In genomic region chr3:122679085-122679466, GRCh38 we compare ENCODE assay signal across 8 cellular contexts. TPM values are rescaled to one million over a fixed set of nuclear protein-coding genes. Genes with fewer than 3 reads are reported as not detected.
DNase-seq lines count a peak whose midpoint lies in the region; ATAC-seq lines count a peak whose summit lies in the region.

No MANE protein-coding gene starts in this region.

- peak overlapping the region; percentile 99 for H3K27ac Mint-ChIP-seq in activated T-cell treated with anti-CD3 and anti-CD28 coated beads, Interleukin-2, amount 50 U/mL, for 24 hours
- peak overlapping the region; percentile 96 to 100 (median 98) for H3K27ac Mint-ChIP-seq in naive thymus-derived CD8-positive, alpha-beta T cell
- H3K27ac Mint-ChIP-seq in stimulated activated memory B cell treated with anti-CD40 and anti-IgM and Interleukin-4, amounts not matched to agents 10 μg/mL and 1 μg/mL and 100 μg/mL, for 72 hours: peak overlapping the region; percentile 96

- no peaks in the 10 kb centered on the region for H3K9me3 Mint-ChIP-seq in activated T-cell treated with anti-CD3 and anti-CD28 coated beads, Interleukin-2, amount 50 U/mL, for 24 hours
- no peaks in the 10 kb centered on the region for H3K9me3 Mint-ChIP-seq in naive thymus-derived CD8-positive, alpha-beta T cell
- H3K9me3 Mint-ChIP-seq in stimulated activated memory B cell treated with anti-CD40 and anti-IgM and Interleukin-4, amounts not matched to agents 10 μg/mL and 1 μg/mL and 100 μg/mL, for 72 hours: peaks cover 2% of the 10 kb centered on the region

- POLR2A ChIA-PET in naive thymus-derived CD8-positive, alpha-beta T cell (lab: Charles Lee): interaction anchor here (0.6 to 3.0 kb wide), 10 partner anchors 11 to 299 kb away, joined by 3 to 45 read pairs (median 6); partner anchors contain the start of genes DTX3L, FAM162A, KPNA1 and MIX23

- H3K27me3 Mint-ChIP-seq in activated T-cell treated with anti-CD3 and anti-CD28 coated beads, Interleukin-2, amount 50 U/mL, for 24 hours: no peaks in the 10 kb centered on the region
- no peaks in the 10 kb centered on the region for H3K27me3 Mint-ChIP-seq in naive thymus-derived CD8-positive, alpha-beta T cell
- no peaks in the 10 kb centered on the region for H3K27me3 Mint-ChIP-seq in stimulated activated memory B cell treated with anti-CD40 and anti-IgM and Interleukin-4, amounts not matched to agents 10 μg/mL and 1 μg/mL and 100 μg/mL, for 72 hours

- DNase-seq in AG08395 (ENCODE audit: low spot score) (peak; percentile 79), OCI-M1 (lab: John Stamatoyannopoulos, UW) (peak; percentile 91), fibroblast of gingiva (ENCODE audit: low read depth) (peak; percentile 74)
- DNase-seq in Jurkat, Clone E6-1 (ENCODE audit: low read depth, low spot score): peak; percentile 80
- peak; percentile 81 for DNase-seq in activated T-cell treated with anti-CD3 and anti-CD28 coated beads, Interleukin-2, amount 50 U/mL, for 24 hours
- peak; percentile 65 to 92 (median 81) for DNase-seq in naive thymus-derived CD8-positive, alpha-beta T cell

- peak; percentile 45 for ATAC-seq in GM19043 (IDR thresholded peaks at IDR 0.05; ENCODE audit: low read depth, unreplicated experiment)
- ATAC-seq in naive thymus-derived CD8-positive, alpha-beta T cell: peak; percentile 66 to 73
- ATAC-seq in stimulated activated memory B cell treated with anti-CD40 and anti-IgM and Interleukin-4, amounts not matched to agents 10 μg/mL and 1 μg/mL and 100 μg/mL, for 72 hours: peak; percentile 70

- H3K4me1 Mint-ChIP-seq in activated T-cell treated with anti-CD3 and anti-CD28 coated beads, Interleukin-2, amount 50 U/mL, for 24 hours (ENCODE audit: low read depth): peaks cover 57% of the 10 kb centered on the region
- peaks cover 26 to 61% (median 55%) of the 10 kb centered on the region in 4 donors for H3K4me1 Mint-ChIP-seq in naive thymus-derived CD8-positive, alpha-beta T cell
- H3K4me1 Mint-ChIP-seq in stimulated activated memory B cell treated with anti-CD40 and anti-IgM and Interleukin-4, amounts not matched to agents 10 μg/mL and 1 μg/mL and 100 μg/mL, for 72 hours: peaks cover 52% of the 10 kb centered on the region

- H3K4me3 ChIP-seq in Jurkat, Clone E6-1 (ENCODE audit: low read length): peak overlapping the region; percentile 75

- peaks cover 14% of the 10 kb centered on the region for H3K36me3 Mint-ChIP-seq in activated T-cell treated with anti-CD3 and anti-CD28 coated beads, Interleukin-2, amount 50 U/mL, for 24 hours (ENCODE audit: low read depth)
- no peaks in the 10 kb centered on the region for H3K36me3 Mint-ChIP-seq in naive thymus-derived CD8-positive, alpha-beta T cell
- H3K36me3 Mint-ChIP-seq in stimulated activated memory B cell treated with anti-CD40 and anti-IgM and Interleukin-4, amounts not matched to agents 10 μg/mL and 1 μg/mL and 100 μg/mL, for 72 hours: no peaks in the 10 kb centered on the region

- peak overlapping the region; percentile 90 for H3K4me3 Mint-ChIP-seq in activated T-cell treated with anti-CD3 and anti-CD28 coated beads, Interleukin-2, amount 50 U/mL, for 24 hours
- H3K4me3 Mint-ChIP-seq in naive thymus-derived CD8-positive, alpha-beta T cell: peak overlapping the region; percentile 89 to 98 (median 96)
- H3K4me3 Mint-ChIP-seq in stimulated activated memory B cell treated with anti-CD40 and anti-IgM and Interleukin-4, amounts not matched to agents 10 μg/mL and 1 μg/mL and 100 μg/mL, for 72 hours: peak overlapping the region; percentile 93

RNA-seq across cellular contexts. Expression of gene PARP14, which starts 1.6 kb away (rescaled TPM):
- polyA plus RNA-seq in Jurkat, Clone E6-1 (2012; ENCODE audit: insufficient read depth, insufficient read length): 7.3 TPM
- total RNA-seq in naive thymus-derived CD8-positive, alpha-beta T cell: 10 to 100 TPM; 45.3 to 46.8 TPM
- 10 to 100 TPM in 1 of 3 donors, 1 to 10 TPM in 2; 4.4 to 10.8 (median 9.5) TPM for polyA plus RNA-seq in naive thymus-derived CD8-positive, alpha-beta T cell

Comparison
In these comparisons a context has a peak if more than half of its experiments do, and no peak if none do; other contexts are left out.
1. Peak in every context shown above with its lines: DNase-seq, ATAC-seq and H3K4me3 ChIP-seq.